10 cellular contexts compared by ENCODE assay signal in genomic region chr19:13012390-13012689, GRCh38. TPM values are rescaled to one million over a fixed set of nuclear protein-coding genes. Genes with fewer than 3 reads are reported as not detected.
A peak's percentile ranks its signal among the peaks of the same experiment; 100 is the strongest.
DNase-seq lines count a peak whose midpoint lies in the region; ATAC-seq and TF ChIP-seq lines count a peak whose summit lies in the region.
"Had no signal": no experiment of that assay in that cellular context is flagged by ENCODE, and none has a peak within 500 bp of the region (broad histone marks: within the 10 kb centered on the region; RNA-seq: fewer than 3 reads in every experiment).

No MANE protein-coding gene starts in this region.

- H3K4me3 Mint-ChIP-seq in stimulated activated naive CD8-positive, alpha-beta T cell treated with anti-CD3 and anti-CD28 coated beads, Interleukin-15, Interleukin-2, amounts not matched to agents 100 ng/mL and 50 ng/mL, for 24 hours: peak overlapping the region; percentile 86
- H3K4me3 Mint-ChIP-seq in chondrocyte (ENCODE audit: unreplicated experiment): peak overlapping the region; percentile 82
- peak overlapping the region; percentile 85 to 98 (median 92) for H3K4me3 Mint-ChIP-seq in naive thymus-derived CD8-positive, alpha-beta T cell

- ATAC-seq in stimulated activated naive CD8-positive, alpha-beta T cell treated with anti-CD3 and anti-CD28 coated beads, Interleukin-15, Interleukin-2, amounts not matched to agents 100 U/mL and 50 U/mL, for 24 hours: no peak
- no peak for ATAC-seq in naive thymus-derived CD8-positive, alpha-beta T cell
- ATAC-seq: left lobe of liver had no signal

- TF ChIP-seq CTCF in chondrocyte (IDR thresholded peaks at IDR 0.05): no peak

- peak overlapping the region; percentile 97 for H3K27ac Mint-ChIP-seq in stimulated activated naive CD8-positive, alpha-beta T cell treated with anti-CD3 and anti-CD28 coated beads, Interleukin-15, Interleukin-2, amounts not matched to agents 100 ng/mL and 50 ng/mL, for 24 hours
- peak overlapping the region; percentile 94 for H3K27ac Mint-ChIP-seq in chondrocyte (ENCODE audit: unreplicated experiment)
- peak overlapping the region in 4 of 10 donors; percentile 59 to 93 (median 80) for H3K27ac Mint-ChIP-seq in naive thymus-derived CD8-positive, alpha-beta T cell

- no peak for DNase-seq in stimulated activated naive CD8-positive, alpha-beta T cell treated with anti-CD3 and anti-CD28 coated beads, Interleukin-15, Interleukin-2, amounts not matched to agents 100 U/mL and 50 U/mL, for 24 hours
- no peak for DNase-seq in chondrocyte (ENCODE audit: low spot score)
- DNase-seq in naive thymus-derived CD8-positive, alpha-beta T cell: no peak
- DNase-seq in NCI-H128 (lab: John Stamatoyannopoulos, UW; ENCODE audit: unreplicated experiment): no peak
- DNase-seq in T-helper 9 cell: no peak
- DNase-seq in NCI-H524 treated with DMSO at 0.1 percent for 48 hours (lab: John Stamatoyannopoulos, UW): no peak
- no peak for DNase-seq in GM19238 (ENCODE audit: insufficient read length, low spot score)
- DNase-seq: NCI-H2171 treated with DMSO at 0.1 percent for 48 hours had no signal

- H3K9me3 Mint-ChIP-seq in stimulated activated naive CD8-positive, alpha-beta T cell treated with anti-CD3 and anti-CD28 coated beads, Interleukin-15, Interleukin-2, amounts not matched to agents 100 ng/mL and 50 ng/mL, for 24 hours: no peaks in the 10 kb centered on the region
- H3K9me3 Mint-ChIP-seq in chondrocyte (ENCODE audit: low read depth): no peaks in the 10 kb centered on the region
- no peaks in the 10 kb centered on the region for H3K9me3 Mint-ChIP-seq in naive thymus-derived CD8-positive, alpha-beta T cell

- peaks cover 63% of the 10 kb centered on the region for H3K27me3 Mint-ChIP-seq in stimulated activated naive CD8-positive, alpha-beta T cell treated with anti-CD3 and anti-CD28 coated beads, Interleukin-15, Interleukin-2, amounts not matched to agents 100 ng/mL and 50 ng/mL, for 24 hours
- H3K27me3 Mint-ChIP-seq in chondrocyte (ENCODE audit: low read depth): peaks cover 37% of the 10 kb centered on the region
- H3K27me3 Mint-ChIP-seq in naive thymus-derived CD8-positive, alpha-beta T cell: peaks cover 23 to 88% (median 49%) of the 10 kb centered on the region in 5 donors

- peaks cover 6% of the 10 kb centered on the region for H3K36me3 Mint-ChIP-seq in stimulated activated naive CD8-positive, alpha-beta T cell treated with anti-CD3 and anti-CD28 coated beads, Interleukin-15, Interleukin-2, amounts not matched to agents 100 ng/mL and 50 ng/mL, for 24 hours (ENCODE audit: low read depth)
- peaks cover 13% of the 10 kb centered on the region for H3K36me3 Mint-ChIP-seq in chondrocyte (ENCODE audit: low read depth)
- H3K36me3 Mint-ChIP-seq in naive thymus-derived CD8-positive, alpha-beta T cell: peaks cover 0 to 10% (median 7%) of the 10 kb centered on the region in 3 donors

- H3K4me1 Mint-ChIP-seq in stimulated activated naive CD8-positive, alpha-beta T cell treated with anti-CD3 and anti-CD28 coated beads, Interleukin-15, Interleukin-2, amounts not matched to agents 100 ng/mL and 50 ng/mL, for 24 hours (ENCODE audit: low read depth): peaks cover 30% of the 10 kb centered on the region
- peaks cover 59% of the 10 kb centered on the region for H3K4me1 Mint-ChIP-seq in chondrocyte (ENCODE audit: low read depth)
- peaks cover 25 to 39% (median 33%) of the 10 kb centered on the region in 4 donors for H3K4me1 Mint-ChIP-seq in naive thymus-derived CD8-positive, alpha-beta T cell

- POLR2A ChIA-PET in naive thymus-derived CD8-positive, alpha-beta T cell (lab: Charles Lee): no interaction called here

RNA-seq across cellular contexts. Expression of gene NFIX, which starts 17.1 kb away (rescaled TPM):
- total RNA-seq in chondrocyte: 95.4 to 117 TPM (median 98.9 TPM) in 3 replicates
- total RNA-seq in naive thymus-derived CD8-positive, alpha-beta T cell: 1 to 10 TPM; 4.9 to 8.6 TPM
- 1 to 10 TPM in 1 of 3 donors, under 1 TPM in 1, not detected in 1; 0.68 to 1.5 TPM for polyA plus RNA-seq in naive thymus-derived CD8-positive, alpha-beta T cell

RNA-seq across cellular contexts. Expression of gene DAND5, which starts 43.0 kb away (rescaled TPM):
- total RNA-seq in chondrocyte: 0.36 to 0.57 TPM (median 0.41 TPM) in 3 replicates
- total RNA-seq in naive thymus-derived CD8-positive, alpha-beta T cell: not detected
- polyA plus RNA-seq in naive thymus-derived CD8-positive, alpha-beta T cell: not detected
- total RNA-seq: left lobe of liver had no signal

RNA-seq across cellular contexts. Expression of gene GADD45GIP1, which starts 55.3 kb away (rescaled TPM):
- 28.8 to 31.3 TPM (median 29.1 TPM) in 3 replicates for total RNA-seq in chondrocyte
- 10 to 100 TPM; 17.3 to 17.8 TPM for total RNA-seq in naive thymus-derived CD8-positive, alpha-beta T cell
- polyA plus RNA-seq in naive thymus-derived CD8-positive, alpha-beta T cell: 10 to 100 TPM; 59.4 to 65.1 (median 64.7) TPM

Comparison
In these comparisons a context has a peak if more than half of its experiments do, and no peak if none do; other contexts are left out.
1. RNA of gene NFIX, which starts 17.1 kb away (total RNA-seq): 95.4 to 117 TPM in chondrocyte; 4.9 to 8.6 TPM in naive thymus-derived CD8-positive, alpha-beta T cell; every median in the first group is over 10 times any median in the second.
2. Peak in every context shown above with its lines, with median percentiles within 50 percentile points of each other: H3K4me3 Mint-ChIP-seq.